ENCODE assay signal across 26 cellular contexts in the genomic region with DNA sequence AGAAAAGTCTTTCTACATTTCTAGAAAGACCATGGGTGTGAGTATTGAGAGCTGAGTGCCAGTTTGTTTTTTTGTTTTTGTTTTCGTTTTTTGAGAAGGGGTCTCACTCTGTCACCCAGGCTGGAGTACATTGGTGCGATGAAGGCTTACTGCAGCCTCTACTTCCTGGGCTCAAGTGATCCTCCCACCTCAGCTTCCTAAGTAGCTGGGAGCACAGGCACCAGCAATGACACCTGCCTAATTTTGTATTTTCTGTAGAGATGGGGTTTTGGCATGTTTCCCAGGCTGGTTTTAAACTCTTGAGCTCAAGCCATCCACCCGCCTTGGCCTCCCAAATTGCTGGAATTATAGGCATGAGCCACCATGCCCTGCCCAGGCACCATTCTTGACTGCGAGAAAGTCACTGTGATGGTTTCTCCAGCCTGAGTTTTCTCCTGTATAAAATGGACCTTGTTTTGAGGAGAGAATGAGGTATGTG.
DNase-seq lines count a peak whose midpoint lies in the region; ATAC-seq and FAIRE-seq lines count a peak whose summit lies in the region.
"Had no signal": no experiment of that assay in that cellular context is flagged by ENCODE, and none has a peak within 500 bp of the region (broad histone marks: within the 10 kb centered on the region; RNA-seq: fewer than 3 reads in every experiment).

No MANE protein-coding gene starts in this region.

- H3K9me3 ChIP-seq in stomach smooth muscle (ENCODE audit: control insufficient read depth in 2 of 2, low read length in 2 of 2) = peaks cover 4 to 5% of the 10 kb centered on the region in 2 donors
- H3K9me3 ChIP-seq: body of pancreas, gastrocnemius medialis, MG63, transverse colon had no signal

- H3K4me3 ChIP-seq in stomach smooth muscle (ENCODE audit: low read length in 2 of 2) = no peak overlapping the region
- H3K4me3 ChIP-seq: body of pancreas, gastrocnemius medialis, MG63, transverse colon had no signal

- ATAC-seq in HG03039 (IDR thresholded peaks at IDR 0.05; ENCODE audit: unreplicated experiment) = no peak
- ATAC-seq: body of pancreas, gastrocnemius medialis, left colon had no signal

- H3K27ac ChIP-seq in stomach smooth muscle (ENCODE audit: low read length) = peak overlapping the region; percentile 0
- H3K27ac ChIP-seq: body of pancreas, gastrocnemius medialis, stomach, transverse colon, VCaP had no signal

- no peak for FAIRE-seq in HTR-8/SVneo (lab: Jason Lieb, UNC)

- peaks cover 8% of the 10 kb centered on the region for H3K4me1 ChIP-seq in stomach smooth muscle (ENCODE audit: control insufficient read depth, insufficient read depth, low read length)
- H3K4me1 ChIP-seq: body of pancreas, gastrocnemius medialis, transverse colon had no signal

- no peaks in the 10 kb centered on the region for H3K36me3 ChIP-seq in stomach smooth muscle (ENCODE audit: control insufficient read depth in 2 of 2, insufficient read depth in 2 of 2, low read length in 2 of 2)
- H3K36me3 ChIP-seq: gastrocnemius medialis, MG63, stomach, transverse colon had no signal

- no peak overlapping the region for H3K9ac ChIP-seq in stomach smooth muscle (ENCODE audit: low read length in 2 of 2)

- DNase-seq in NCI-H2227 (lab: John Stamatoyannopoulos, UW; ENCODE audit: unreplicated experiment) = peak; percentile 8
- DNase-seq in NCI-H2227 treated with DMSO at 0.1 percent for 48 hours (lab: John Stamatoyannopoulos, UW) = no peak
- peak; percentile 7 for DNase-seq in NCI-H2029 (lab: John Stamatoyannopoulos, UW)
- peak; percentile 47 for DNase-seq in NCI-H524 treated with DMSO at 0.1 percent for 48 hours (lab: John Stamatoyannopoulos, UW)
- DNase-seq in HUDEP-2 (lab: John Stamatoyannopoulos, UW; ENCODE audit: unreplicated experiment in 76 of 76) = no peak
- DNase-seq in HTR-8/SVneo (ENCODE audit: insufficient read length, low spot score) = no peak
- DNase-seq: activated CD4-positive, alpha-beta T cell treated with anti-CD3 and anti-CD28 coated beads for 48 hours; activated CD8-positive, alpha-beta memory T cell treated with anti-CD3 and anti-CD28 coated beads for 24 hours; activated T-cell treated with anti-CD3 and anti-CD28 coated beads, Interleukin-2, amount 50 U/mL, for 1 hour; body of pancreas; CD8-positive, alpha-beta memory T cell; cerebellar nuclear complex; gastrocnemius medialis; hippocampal formation; KG1; left colon; mammary epithelial cell; MG63; retina; stimulated activated CD4-positive, alpha-beta T cell treated with anti-CD3 and anti-CD28 coated beads, Interleukin-1b, Interleukin-23, amount 100 ng/mL, for 48 hours; stimulated activated CD8-positive, alpha-beta memory T cell treated with anti-CD3 and anti-CD28 coated beads, Interleukin-4, amount 100 ng/mL, for 48 hours; stomach; transverse colon had no signal

- no peaks in the 10 kb centered on the region for H3K27me3 ChIP-seq in stomach smooth muscle (ENCODE audit: control insufficient read depth in 1 of 2, insufficient read depth in 2 of 2, low read length in 2 of 2)
- H3K27me3 ChIP-seq: body of pancreas, gastrocnemius medialis, MG63, stomach, transverse colon had no signal

Comparison
In these comparisons a context has a peak if more than half of its experiments do, and no peak if none do; other contexts are left out.
1. DNase-seq: peak in NCI-H2227 (single experiment), NCI-H2029 (single experiment) and NCI-H524 treated with DMSO at 0.1 percent for 48 hours (single experiment); none in NCI-H2227 treated with DMSO at 0.1 percent for 48 hours (single experiment), HUDEP-2 (0 of 76) and HTR-8/SVneo (single experiment).